ENCODE assay signal across 14 cellular contexts in genomic region chr22:21917206-21917958, GRCh38. TPM values are rescaled to one million over a fixed set of nuclear protein-coding genes. Genes with fewer than 3 reads are reported as not detected.
DNase-seq lines count a peak whose midpoint lies in the region; ATAC-seq, FAIRE-seq and TF ChIP-seq lines count a peak whose summit lies in the region.
"Had no signal": no experiment of that assay in that cellular context is flagged by ENCODE, and none has a peak within 500 bp of the region (broad histone marks: within the 10 kb centered on the region; RNA-seq: fewer than 3 reads in every experiment).

No MANE protein-coding gene starts in this region.

- WGBS in adrenal gland, 4 donors, result 11 to 41% (median 32%) methylated on average over 9 to 17 of the region's 17 CpGs
- 51 to 53% (median 52%) methylated on average over 14 to 17 of the region's 17 CpGs for WGBS in heart left ventricle, 4 donors
- 65 to 70% (median 67%) methylated on average over 17 of the region's 17 CpGs for WGBS in small intestine, 3 donors

- peak; percentile 30; the same call in 1 of the 2 replicates for TF ChIP-seq CTCF in HEK293 (tag by site-specific recombination; IDR thresholded peaks at IDR 0.05)
- TF ChIP-seq CTCF in adrenal gland (IDR thresholded peaks at IDR 0.05), result no peak
- no peak for TF ChIP-seq CTCF in heart left ventricle (IDR thresholded peaks at IDR 0.05)
- no peak for TF ChIP-seq CTCF in omental fat pad (IDR thresholded peaks at IDR 0.05)
- TF ChIP-seq CTCF in PC-9 (conservative IDR thresholded peaks at IDR 0.05), result no peak

- H3K79me2 ChIP-seq in PC-9 (ENCODE audit: low read depth), result no peaks in the 10 kb centered on the region

- no peak overlapping the region for H3K27ac ChIP-seq in HEK293 (ENCODE audit: extremely low read depth, low read depth, low read length)
- peak overlapping the region in 3 of 5 donors; percentile 49 to 82 (median 64) for H3K27ac ChIP-seq in adrenal gland
- H3K27ac ChIP-seq in heart left ventricle, result no peak overlapping the region
- H3K27ac ChIP-seq in small intestine (ENCODE audit: low read depth in 1 of 2, low read length in 1 of 2), result no peak overlapping the region
- no peak overlapping the region for H3K27ac ChIP-seq in PC-9
- H3K27ac ChIP-seq: BLaER1 treated with 17β-estradiol and CSF1 and Interleukin-3, amounts not matched to agents 10 nM and 100 nM; sigmoid colon; suprapubic skin had no signal

- H3K9me3 ChIP-seq in HEK293 (ENCODE audit: control insufficient read depth, insufficient read depth, low read depth, low read length), result no peaks in the 10 kb centered on the region
- H3K9me3 ChIP-seq in adrenal gland (replicated peaks in 1 of 3), result no peaks in the 10 kb centered on the region
- H3K9me3 ChIP-seq in heart left ventricle, result no peaks in the 10 kb centered on the region
- no peaks in the 10 kb centered on the region for H3K9me3 ChIP-seq in small intestine (ENCODE audit: control insufficient read depth, low read depth)
- H3K9me3 ChIP-seq in PC-9 (ENCODE audit: insufficient read depth, low read depth), result no peaks in the 10 kb centered on the region
- H3K9me3 ChIP-seq: BLaER1 treated with 17β-estradiol and CSF1 and Interleukin-3, amounts not matched to agents 10 nM and 100 nM; sigmoid colon; suprapubic skin had no signal

- H3K4me2 ChIP-seq in PC-9, result no peak overlapping the region

- H2AFZ ChIP-seq in PC-9, result no peak overlapping the region

- FAIRE-seq in GM19239 (lab: Jason Lieb, UNC), result no peak
- FAIRE-seq in small intestine (lab: Jason Lieb, UNC), result no peak

- intact Hi-C loops in adrenal gland (cut with DNase I), result no loop called here
- intact Hi-C loops in heart left ventricle (cut with DNase I), result no loop called here
- intact Hi-C loops in PC-9 (cut with micrococcal nuclease; ENCODE audit: unreplicated experiment), result no loop called here

- H3F3A ChIP-seq in PC-9 (ENCODE audit: insufficient read depth, low read depth), result no peaks in the 10 kb centered on the region

- ATAC-seq in heart left ventricle (peak; percentile 9 to 53 (median 46)), omental fat pad (ENCODE audit: low FRiP score) (peak; percentile 19)
- ATAC-seq: Panc1 had no signal

- no peaks in the 10 kb centered on the region for H3K27me3 ChIP-seq in adrenal gland
- no peaks in the 10 kb centered on the region for H3K27me3 ChIP-seq in heart left ventricle
- no peaks in the 10 kb centered on the region for H3K27me3 ChIP-seq in small intestine (ENCODE audit: control insufficient read depth in 2 of 2, insufficient read depth in 2 of 2, low read length in 2 of 2)
- no peaks in the 10 kb centered on the region for H3K27me3 ChIP-seq in PC-9 (ENCODE audit: insufficient read depth, low read depth)
- H3K27me3 ChIP-seq: BLaER1 treated with 17β-estradiol and CSF1 and Interleukin-3, amounts not matched to agents 10 nM and 100 nM; sigmoid colon; suprapubic skin had no signal

- H3K4me3 ChIP-seq in HEK293 (ENCODE audit: low read depth, low read length) (no peak overlapping the region), adrenal gland (no peak overlapping the region), heart left ventricle (no peak overlapping the region), small intestine (ENCODE audit: low read depth in 1 of 2, low read length in 2 of 2) (no peak overlapping the region), PC-9 (no peak overlapping the region)
- H3K4me3 ChIP-seq: BLaER1 treated with 17β-estradiol and CSF1 and Interleukin-3, amounts not matched to agents 10 nM and 100 nM; sigmoid colon; suprapubic skin had no signal

- DNase-seq in adrenal gland, result peak; percentile 68 to 79 (median 71)
- no peak for DNase-seq in heart left ventricle
- no peak for DNase-seq in omental fat pad (ENCODE audit: low spot score)
- no peak for DNase-seq in GM19239 (ENCODE audit: insufficient read length, low spot score)
- DNase-seq in activated CD8-positive, alpha-beta memory T cell treated with anti-CD3 and anti-CD28 coated beads, Interleukin-2, amount 50 U/mL, for 4 hours, result no peak
- no peak for DNase-seq in small intestine
- no peak for DNase-seq in PC-9
- DNase-seq: activated naive CD4-positive, alpha-beta T cell treated with anti-CD3 and anti-CD28 coated beads, Interleukin-2, amount 10 ng/mL, durations not matched to agents 7 days and 5 days; effector CD8-positive, alpha-beta T cell; sigmoid colon had no signal

- H3K9me2 ChIP-seq in PC-9 (ENCODE audit: insufficient read depth), result no peaks in the 10 kb centered on the region

- peaks cover 0 to 8% of the 10 kb centered on the region in 2 experiments; a peak in 1 of 3 replicates for H3K36me3 ChIP-seq in HEK293 (ENCODE audit: control insufficient read depth in 2 of 2, insufficient read depth in 1 of 2, low read length in 2 of 2)
- peaks cover 0 to 9% of the 10 kb centered on the region in 2 donors for H3K36me3 ChIP-seq in adrenal gland (replicated peaks in 1 of 2)
- peaks cover 0 to 19% (median 15%) of the 10 kb centered on the region in 9 donors for H3K36me3 ChIP-seq in heart left ventricle
- no peaks in the 10 kb centered on the region for H3K36me3 ChIP-seq in small intestine (ENCODE audit: control insufficient read depth in 2 of 2, insufficient read depth in 2 of 2, low read length in 2 of 2)
- no peaks in the 10 kb centered on the region for H3K36me3 ChIP-seq in PC-9 (ENCODE audit: low read depth)

- CTCF ChIA-PET in HEK293 (lab: Yijun Ruan, JAX), result interaction anchor here (0.6 to 1.8 kb wide), 4 partner anchors 13 to 204 kb away, joined by 3 to 8 read pairs (median 3); no protein-coding TSS in a partner anchor
- CTCF ChIA-PET in PC-9 (lab: Charles Lee), result interaction anchor here (0.6 kb wide), 1 partner anchor 101 kb away, joined by 3 read pairs; no protein-coding TSS in a partner anchor

- TF ChIP-seq POLR2A in adrenal gland (IDR thresholded peaks at IDR 0.05) (no peak), heart left ventricle (IDR thresholded peaks at IDR 0.05) (no peak)

- POLR2A ChIA-PET in HEK293 (lab: Yijun Ruan, JAX) (interaction anchor here (1.1 kb wide), 2 partner anchors 51 to 181 kb away, joined by 3 to 4 read pairs; partner anchors contain the start of gene YPEL1), PC-9 (lab: Charles Lee; ENCODE audit: unreplicated experiment) (no interaction called here)

- no TSS peak for BruUV-seq in PC-9 (replicated peaks; lab: Mats Ljungman, UMichigan)

- H3K4me1 ChIP-seq in HEK293 (ENCODE audit: control insufficient read depth, insufficient read depth, low read length) (no peaks in the 10 kb centered on the region), adrenal gland (replicated peaks in 1 of 2) (peaks cover 19 to 26% of the 10 kb centered on the region in 2 donors), heart left ventricle (peaks cover 0 to 15% (median 6%) of the 10 kb centered on the region in 12 donors), small intestine (ENCODE audit: control insufficient read depth in 2 of 2, insufficient read depth in 1 of 2, low read depth in 1 of 2, low read length in 1 of 2) (no peaks in the 10 kb centered on the region), PC-9 (replicated peaks; ENCODE audit: insufficient read depth) (no peaks in the 10 kb centered on the region)
- H3K4me1 ChIP-seq: suprapubic skin had no signal

- H4K20me1 ChIP-seq in PC-9 (ENCODE audit: insufficient read depth), result no peaks in the 10 kb centered on the region

TF ChIP-seq in HEK293, 187 proteins besides CTCF, POLR2A, EP300 and RAD21 (continues in another document):
- TF ChIP-seq ZNF600 (tag by site-specific recombination; IDR thresholded peaks at IDR 0.05) (no peak), ZNF510 (tag by site-specific recombination; IDR thresholded peaks at IDR 0.05; ENCODE audit: insufficient replicate concordance) (no peak), ZFHX2 (tag by site-specific recombination; conservative IDR thresholded peaks at IDR 0.05) (peak; percentile 52), ZNF184 (tag by site-specific recombination; IDR thresholded peaks at IDR 0.05) (no peak), KLF16 (tag by site-specific recombination; IDR thresholded peaks at IDR 0.05) (no peak)
- TF ChIP-seq, protein P1, sequence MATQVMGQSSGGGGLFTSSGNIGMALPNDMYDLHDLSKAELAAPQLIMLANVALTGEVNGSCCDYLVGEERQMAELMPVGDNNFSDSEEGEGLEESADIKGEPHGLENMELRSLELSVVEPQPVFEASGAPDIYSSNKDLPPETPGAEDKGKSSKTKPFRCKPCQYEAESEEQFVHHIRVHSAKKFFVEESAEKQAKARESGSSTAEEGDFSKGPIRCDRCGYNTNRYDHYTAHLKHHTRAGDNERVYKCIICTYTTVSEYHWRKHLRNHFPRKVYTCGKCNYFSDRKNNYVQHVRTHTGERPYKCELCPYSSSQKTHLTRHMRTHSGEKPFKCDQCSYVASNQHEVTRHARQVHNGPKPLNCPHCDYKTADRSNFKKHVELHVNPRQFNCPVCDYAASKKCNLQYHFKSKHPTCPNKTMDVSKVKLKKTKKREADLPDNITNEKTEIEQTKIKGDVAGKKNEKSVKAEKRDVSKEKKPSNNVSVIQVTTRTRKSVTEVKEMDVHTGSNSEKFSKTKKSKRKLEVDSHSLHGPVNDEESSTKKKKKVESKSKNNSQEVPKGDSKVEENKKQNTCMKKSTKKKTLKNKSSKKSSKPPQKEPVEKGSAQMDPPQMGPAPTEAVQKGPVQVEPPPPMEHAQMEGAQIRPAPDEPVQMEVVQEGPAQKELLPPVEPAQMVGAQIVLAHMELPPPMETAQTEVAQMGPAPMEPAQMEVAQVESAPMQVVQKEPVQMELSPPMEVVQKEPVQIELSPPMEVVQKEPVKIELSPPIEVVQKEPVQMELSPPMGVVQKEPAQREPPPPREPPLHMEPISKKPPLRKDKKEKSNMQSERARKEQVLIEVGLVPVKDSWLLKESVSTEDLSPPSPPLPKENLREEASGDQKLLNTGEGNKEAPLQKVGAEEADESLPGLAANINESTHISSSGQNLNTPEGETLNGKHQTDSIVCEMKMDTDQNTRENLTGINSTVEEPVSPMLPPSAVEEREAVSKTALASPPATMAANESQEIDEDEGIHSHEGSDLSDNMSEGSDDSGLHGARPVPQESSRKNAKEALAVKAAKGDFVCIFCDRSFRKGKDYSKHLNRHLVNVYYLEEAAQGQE (tag by site-specific recombination; IDR thresholded peaks at IDR 0.05), result no peak

RNA-seq across cellular contexts. Expression of gene PPM1F, which starts 35.3 kb away (rescaled TPM):
- 10 to 100 TPM; 38.8 to 60.6 (median 45.5) TPM for total RNA-seq in adrenal gland
- polyA plus RNA-seq in adrenal gland, result 10 to 100 TPM in 2 of 3 donors, 1 to 10 TPM in 1; 9.9 to 29.2 (median 20.1) TPM
- total RNA-seq in heart left ventricle, result 10 to 100 TPM; 13.9 to 51.1 (median 21.1) TPM
- polyA plus RNA-seq in heart left ventricle, result 10 to 100 TPM; 12.1 to 19.3 TPM
- 10 to 100 TPM; 22.9 to 67.3 (median 32.4) TPM for total RNA-seq in omental fat pad
- 10 to 100 TPM in 1 of 3 donors, 1 to 10 TPM in 2; 1.8 to 16.7 (median 4.6) TPM for polyA plus RNA-seq in small intestine
- 20.6 and 22.1 TPM in 2 replicates for total RNA-seq in PC-9 (2021)

RNA-seq across cellular contexts. Expression of gene MAPK1, which starts 49.9 kb away (rescaled TPM):
- 100 to 1,000 TPM in 4 of 8 donors, 10 to 100 TPM in 4; 63.3 to 201 (median 107) TPM for total RNA-seq in adrenal gland
- polyA plus RNA-seq in adrenal gland, result 100 to 1,000 TPM in 1 of 3 donors, 10 to 100 TPM in 1, 1 to 10 TPM in 1; 9.6 to 142 (median 10.3) TPM
- total RNA-seq in heart left ventricle, result 100 to 1,000 TPM in 6 of 9 donors, 10 to 100 TPM in 3; 30.1 to 140 (median 106) TPM
- polyA plus RNA-seq in heart left ventricle, result 10 to 100 TPM in 1 of 2 donors, 1 to 10 TPM in 1; 8.0 to 31.8 TPM
- total RNA-seq in omental fat pad, result 10 to 100 TPM; 29.0 to 46.8 (median 35.1) TPM
- polyA plus RNA-seq in small intestine, result 10 to 100 TPM; 10.3 to 17.0 (median 11.4) TPM
- total RNA-seq in PC-9 (2021), result 66.7 and 82.8 TPM in 2 replicates

Comparison
In these comparisons a context has a peak if more than half of its experiments do, and no peak if none do; other contexts are left out.
1. H3K27ac ChIP-seq: peak in adrenal gland (3 of 5); none in HEK293 (single experiment), heart left ventricle (0 of 12), small intestine (0 of 2) and PC-9 (single experiment).
2. DNase-seq: peak in adrenal gland (7 of 7); none in heart left ventricle (0 of 5), omental fat pad (single experiment), GM19239 (single experiment), activated CD8-positive, alpha-beta memory T cell treated with anti-CD3 and anti-CD28 coated beads, Interleukin-2, amount 50 U/mL, for 4 hours (single experiment), small intestine (single experiment) and PC-9 (0 of 2).